ENCODE assay signal across 6 cellular contexts in the genomic region with DNA sequence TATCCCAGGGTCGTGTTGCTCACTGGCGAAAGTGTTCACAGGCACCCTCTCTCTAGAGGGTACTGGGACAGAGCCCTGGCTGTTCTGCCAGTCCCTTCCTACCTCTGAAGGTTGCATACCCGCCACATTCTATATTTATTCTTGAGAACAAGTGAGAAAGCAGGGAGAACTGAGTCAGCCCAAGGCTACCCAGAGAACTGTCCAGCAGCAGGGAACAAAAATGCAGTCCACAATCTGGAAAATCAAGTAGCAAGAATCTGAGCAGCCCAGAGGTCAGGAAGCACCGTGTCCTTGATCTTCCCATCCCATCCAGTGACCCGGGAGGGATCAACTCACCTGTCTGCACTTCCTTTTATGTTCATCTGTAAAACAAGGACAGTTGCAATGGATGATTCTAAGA.
"Had no signal": no experiment of that assay in that cellular context is flagged by ENCODE, and none has a peak within 500 bp of the region (broad histone marks: within the 10 kb centered on the region; RNA-seq: fewer than 3 reads in every experiment).

No MANE protein-coding gene starts in this region.

- H3K27ac ChIP-seq: HL-60 had no signal

- ATAC-seq: HepG2, K562 had no signal

- DNase-seq: IMR-90, KBM-7, KG1 had no signal

- H3K4me3 ChIP-seq: K562 had no signal
